16 cellular contexts compared by ENCODE assay signal in the genomic region with DNA sequence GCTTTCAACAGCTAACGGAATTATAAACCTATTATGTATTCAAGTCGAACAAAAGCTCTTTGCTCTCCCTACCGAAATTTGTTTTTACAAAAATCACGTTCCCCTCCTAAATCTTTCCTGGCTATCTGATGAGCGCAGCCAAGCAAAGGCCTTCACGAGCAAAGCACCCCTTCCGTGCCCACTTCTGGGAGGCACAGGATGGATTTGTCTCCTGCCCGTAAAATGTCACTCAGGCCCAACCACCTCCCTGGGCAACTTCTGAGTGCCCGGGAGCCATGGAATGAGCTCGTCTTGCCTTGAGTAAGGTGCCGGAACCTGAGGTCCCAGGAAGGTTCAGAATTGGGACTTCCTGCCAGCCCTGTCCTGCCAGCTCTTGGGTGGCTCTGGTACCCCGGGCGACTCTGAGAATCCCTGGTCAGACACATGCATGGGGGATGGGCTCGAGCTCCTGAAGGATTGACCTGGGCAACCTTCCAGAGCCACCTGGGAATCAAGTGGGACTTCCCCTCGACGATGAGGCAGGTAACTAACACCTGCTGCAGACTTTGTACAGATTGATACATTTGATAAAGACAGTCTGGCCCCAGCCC. TPM values are rescaled to one million over a fixed set of nuclear protein-coding genes. Genes with fewer than 3 reads are reported as not detected.
DNase-seq lines count a peak whose midpoint lies in the region; ATAC-seq and TF ChIP-seq lines count a peak whose summit lies in the region.
"Had no signal": no experiment of that assay in that cellular context is flagged by ENCODE, and none has a peak within 500 bp of the region (broad histone marks: within the 10 kb centered on the region; RNA-seq: fewer than 3 reads in every experiment).

No MANE protein-coding gene starts in this region.

- H3K9me3 Mint-ChIP-seq in activated T-cell treated with anti-CD3 and anti-CD28 coated beads, Interleukin-2, amount 50 U/mL, for 72 hours: no peaks in the 10 kb centered on the region
- no peaks in the 10 kb centered on the region for H3K9me3 Mint-ChIP-seq in activated T-cell treated with anti-CD3 and anti-CD28 coated beads, Interleukin-2, amount 50 U/mL, for 4 hours
- H3K9me3 Mint-ChIP-seq in stimulated activated effector memory CD8-positive, alpha-beta T cell treated with anti-CD3 and anti-CD28 coated beads, Interleukin-12 subunit alpha, Interleukin-12 subunit beta, amount 100 ng/mL, for 72 hours: no peaks in the 10 kb centered on the region
- H3K9me3 Mint-ChIP-seq: endodermal cell; neural crest cell; T-helper 1 cell treated with Interleukin-12 subunit alpha and Interleukin-12 subunit beta and Interleukin-4 antibody, amounts not matched to agents 30 μg/mL and 1 μg/mL, for 36 hours had no signal

- no peak for TF ChIP-seq POLR2A in esophagus squamous epithelium (IDR thresholded peaks at IDR 0.05)

- H3K36me3 Mint-ChIP-seq in activated T-cell treated with anti-CD3 and anti-CD28 coated beads, Interleukin-2, amount 50 U/mL, for 72 hours (ENCODE audit: insufficient read depth in 2 of 2): peaks cover 23 to 37% of the 10 kb centered on the region in 2 donors
- H3K36me3 Mint-ChIP-seq in activated T-cell treated with anti-CD3 and anti-CD28 coated beads, Interleukin-2, amount 50 U/mL, for 4 hours (ENCODE audit: insufficient read depth): peaks cover 39% of the 10 kb centered on the region
- peaks cover 100% of the 10 kb centered on the region for H3K36me3 Mint-ChIP-seq in stimulated activated effector memory CD8-positive, alpha-beta T cell treated with anti-CD3 and anti-CD28 coated beads, Interleukin-12 subunit alpha, Interleukin-12 subunit beta, amount 100 ng/mL, for 72 hours

- H3K27ac ChIP-seq in OCI-LY7 (ENCODE audit: low read depth, low read length, poor library complexity, severe bottlenecking) (peak overlapping the region; percentile 85), esophagus squamous epithelium (peak overlapping the region; percentile 58 to 86 (median 80))
- H3K27ac ChIP-seq: ascending aorta, VCaP had no signal

- H3K27me3 ChIP-seq in esophagus squamous epithelium: peaks cover 0 to 30% (median 0%) of the 10 kb centered on the region in 4 donors
- H3K27me3 ChIP-seq: ascending aorta, transverse colon had no signal

- in situ Hi-C loops in G401 (cut with HindIII; ENCODE audit: low sequenced_read_pairs): no loop called here

- POLR2A ChIA-PET in OCI-LY7 (lab: Charles Lee): interaction anchor here (0.8 to 2.4 kb wide), 6 partner anchors 16 to 69 kb away, joined by 3 to 12 read pairs (median 4); no protein-coding TSS in a partner anchor

- CTCF ChIA-PET in OCI-LY7 (lab: Charles Lee; ENCODE audit: unreplicated experiment): interaction anchor here (1.0 to 2.2 kb wide), 5 partner anchors 17 to 99 kb away, joined by 3 to 18 read pairs (median 4); no protein-coding TSS in a partner anchor

- peaks cover 65% of the 10 kb centered on the region for H3K4me1 ChIP-seq in OCI-LY7 (ENCODE audit: insufficient read depth, low read length, poor library complexity, severe bottlenecking)
- H3K4me1 ChIP-seq in esophagus squamous epithelium: peaks cover 54 to 100% (median 79%) of the 10 kb centered on the region in 3 donors

- intact Hi-C loops in OCI-LY7 (cut with micrococcal nuclease; ENCODE audit: unreplicated experiment) (loop anchor here (1.0 to 2.0 kb wide), 4 partner anchors 18 to 70 kb away; no protein-coding TSS in a partner anchor), esophagus squamous epithelium (cut with DNase I) (no loop called here)

- no peak overlapping the region for H2AFZ ChIP-seq in OCI-LY7 (ENCODE audit: low read length)

- no peak for DNase-seq in activated T-cell treated with anti-CD3 and anti-CD28 coated beads, Interleukin-2, amount 50 U/mL, for 72 hours
- DNase-seq in activated T-cell treated with anti-CD3 and anti-CD28 coated beads, Interleukin-2, amount 50 U/mL, for 4 hours: no peak
- DNase-seq in OCI-LY7 (ENCODE audit: low spot score): no peak
- DNase-seq in esophagus squamous epithelium (lab: John Stamatoyannopoulos, UW): no peak
- DNase-seq in stimulated activated effector memory CD8-positive, alpha-beta T cell treated with anti-CD3 and anti-CD28 coated beads, Interleukin-12 subunit alpha, Interleukin-12 subunit beta, amount 100 ng/mL, for 72 hours (ENCODE audit: low spot score in 2 of 2): no peak
- no peak for DNase-seq in G401 (ENCODE audit: low spot score)
- DNase-seq in HuH-7.5 (ENCODE audit: low spot score): no peak
- no peak for DNase-seq in mucosa of gallbladder (ENCODE audit: low spot score)
- DNase-seq: SIG-M5 had no signal

- no peak for ATAC-seq in activated T-cell treated with anti-CD3 and anti-CD28 coated beads, Interleukin-2, amount 50 U/mL, for 72 hours (replicated peaks in 1 of 2)
- no peak for ATAC-seq in activated T-cell treated with anti-CD3 and anti-CD28 coated beads, Interleukin-2, amount 50 U/mL, for 4 hours
- no peak for ATAC-seq in stimulated activated effector memory CD8-positive, alpha-beta T cell treated with anti-CD3 and anti-CD28 coated beads, Interleukin-12 subunit alpha, Interleukin-12 subunit beta, amount 100 ng/mL, for 72 hours

- H3K4me3 Mint-ChIP-seq in activated T-cell treated with anti-CD3 and anti-CD28 coated beads, Interleukin-2, amount 50 U/mL, for 72 hours: no peak overlapping the region
- no peak overlapping the region for H3K4me3 Mint-ChIP-seq in activated T-cell treated with anti-CD3 and anti-CD28 coated beads, Interleukin-2, amount 50 U/mL, for 4 hours
- H3K4me3 Mint-ChIP-seq in stimulated activated effector memory CD8-positive, alpha-beta T cell treated with anti-CD3 and anti-CD28 coated beads, Interleukin-12 subunit alpha, Interleukin-12 subunit beta, amount 100 ng/mL, for 72 hours: no peak overlapping the region
- H3K4me3 Mint-ChIP-seq: endodermal cell; H9; neural crest cell; T-helper 1 cell treated with Interleukin-12 subunit alpha and Interleukin-12 subunit beta and Interleukin-4 antibody, amounts not matched to agents 30 μg/mL and 1 μg/mL, for 36 hours had no signal

- peaks cover 91% of the 10 kb centered on the region for H3K79me2 ChIP-seq in OCI-LY7 (ENCODE audit: insufficient read depth, low read depth, low read length)

- H4K20me1 ChIP-seq in OCI-LY7 (ENCODE audit: insufficient read depth, low read length): peaks cover 38% of the 10 kb centered on the region; the same call in 1 of the 2 replicates

- no peaks in the 10 kb centered on the region for H3K9me3 ChIP-seq in OCI-LY7 (ENCODE audit: low read length)
- H3K9me3 ChIP-seq in esophagus squamous epithelium: no peaks in the 10 kb centered on the region
- H3K9me3 ChIP-seq: ascending aorta, transverse colon had no signal

- no peaks in the 10 kb centered on the region for H3K27me3 Mint-ChIP-seq in activated T-cell treated with anti-CD3 and anti-CD28 coated beads, Interleukin-2, amount 50 U/mL, for 72 hours (ENCODE audit: low read depth)
- no peaks in the 10 kb centered on the region for H3K27me3 Mint-ChIP-seq in activated T-cell treated with anti-CD3 and anti-CD28 coated beads, Interleukin-2, amount 50 U/mL, for 4 hours (ENCODE audit: low read depth)

- 49 to 51% methylated on average over 7 to 16 of the region's 16 CpGs for WGBS in esophagus squamous epithelium, 2 donors

- H3K4me3 ChIP-seq in OCI-LY7 (ENCODE audit: low read depth, low read length, poor library complexity, severe bottlenecking) (no peak overlapping the region), esophagus squamous epithelium (no peak overlapping the region)
- H3K4me3 ChIP-seq: ascending aorta, transverse colon had no signal

- TF ChIP-seq CTCF in OCI-LY7 (conservative IDR thresholded peaks at IDR 0.05; ENCODE audit: low read length) (no peak), esophagus squamous epithelium (IDR thresholded peaks at IDR 0.05) (no peak)

- BruUV-seq in OCI-LY7 (replicated peaks; lab: Mats Ljungman, UMichigan): no TSS peak

- H3K27ac Mint-ChIP-seq in activated T-cell treated with anti-CD3 and anti-CD28 coated beads, Interleukin-2, amount 50 U/mL, for 72 hours: peak overlapping the region; percentile 57
- H3K27ac Mint-ChIP-seq in stimulated activated effector memory CD8-positive, alpha-beta T cell treated with anti-CD3 and anti-CD28 coated beads, Interleukin-12 subunit alpha, Interleukin-12 subunit beta, amount 100 ng/mL, for 72 hours: peak overlapping the region; percentile 73
- H3K27ac Mint-ChIP-seq: endodermal cell; T-helper 1 cell treated with Interleukin-12 subunit alpha and Interleukin-12 subunit beta and Interleukin-4 antibody, amounts not matched to agents 30 μg/mL and 1 μg/mL, for 36 hours had no signal

- peak overlapping the region; percentile 72; the same call in 1 of the 2 replicates for H3K4me2 ChIP-seq in OCI-LY7 (ENCODE audit: low read length)

- H3K9me2 ChIP-seq in OCI-LY7 (ENCODE audit: insufficient read depth, low read length): no peaks in the 10 kb centered on the region

- peaks cover 57% of the 10 kb centered on the region for H3K4me1 Mint-ChIP-seq in activated T-cell treated with anti-CD3 and anti-CD28 coated beads, Interleukin-2, amount 50 U/mL, for 72 hours (ENCODE audit: low read depth)
- H3K4me1 Mint-ChIP-seq in activated T-cell treated with anti-CD3 and anti-CD28 coated beads, Interleukin-2, amount 50 U/mL, for 4 hours (ENCODE audit: low read depth): peaks cover 22% of the 10 kb centered on the region
- H3K4me1 Mint-ChIP-seq in stimulated activated effector memory CD8-positive, alpha-beta T cell treated with anti-CD3 and anti-CD28 coated beads, Interleukin-12 subunit alpha, Interleukin-12 subunit beta, amount 100 ng/mL, for 72 hours: peaks cover 53% of the 10 kb centered on the region

- H3K36me3 ChIP-seq in OCI-LY7 (ENCODE audit: insufficient read depth, low read length) (peaks cover 94% of the 10 kb centered on the region), esophagus squamous epithelium (peaks cover 0 to 43% (median 0%) of the 10 kb centered on the region in 3 donors)
- H3K36me3 ChIP-seq: transverse colon had no signal

RNA-seq across cellular contexts. Expression of gene SLC7A5, which starts 19.8 kb away (rescaled TPM):
- total RNA-seq in activated T-cell treated with anti-CD3 and anti-CD28 coated beads, Interleukin-2, amount 50 U/mL, for 72 hours: 100 to 1,000 TPM; 463 to 508 TPM
- total RNA-seq in activated T-cell treated with anti-CD3 and anti-CD28 coated beads, Interleukin-2, amount 50 U/mL, for 4 hours: 100 to 1,000 TPM; 814 to 984 (median 886) TPM
- total RNA-seq in OCI-LY7 (2014; rRNA removed; shearing (Covaris generic)): 99.3 and 140 TPM in 2 replicates
- total RNA-seq in OCI-LY7 (2022) (258 and 283 TPM in 2 replicates), esophagus squamous epithelium (100 to 1,000 TPM in 3 of 4 donors, 10 to 100 TPM in 1; 75.3 to 179 (median 145) TPM), mucosa of gallbladder (9.4 TPM)
- 25.5 and 25.7 TPM in 2 replicates for total RNA-seq in G401 (2014; rRNA removed; shearing (Covaris generic))
